In the genomic region with DNA sequence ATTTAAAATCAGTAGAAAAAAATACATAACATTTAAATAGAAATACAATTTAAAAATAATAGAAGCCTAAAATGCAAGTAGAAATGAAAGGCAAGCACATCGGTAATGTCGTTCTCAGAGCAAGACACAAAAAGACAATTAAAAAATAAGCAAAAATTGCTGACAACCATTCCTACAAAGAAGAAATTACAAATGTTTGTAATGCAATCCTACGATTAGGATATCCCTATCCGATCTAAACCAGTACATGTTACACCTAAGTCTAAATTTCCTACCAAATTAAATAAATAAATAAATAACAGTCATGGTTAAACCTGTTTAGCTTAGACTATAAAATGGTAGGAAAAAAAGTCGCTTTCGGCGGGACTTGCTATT, we compare ENCODE assay signal across 2 cellular contexts.
TF ChIP-seq lines count a peak whose summit lies in the region.

No MANE protein-coding gene starts in this region.

TF ChIP-seq in liver, 16 proteins besides CTCF, POLR2A, EP300 and RAD21 (continued from another document):
- TF ChIP-seq, protein P1, sequence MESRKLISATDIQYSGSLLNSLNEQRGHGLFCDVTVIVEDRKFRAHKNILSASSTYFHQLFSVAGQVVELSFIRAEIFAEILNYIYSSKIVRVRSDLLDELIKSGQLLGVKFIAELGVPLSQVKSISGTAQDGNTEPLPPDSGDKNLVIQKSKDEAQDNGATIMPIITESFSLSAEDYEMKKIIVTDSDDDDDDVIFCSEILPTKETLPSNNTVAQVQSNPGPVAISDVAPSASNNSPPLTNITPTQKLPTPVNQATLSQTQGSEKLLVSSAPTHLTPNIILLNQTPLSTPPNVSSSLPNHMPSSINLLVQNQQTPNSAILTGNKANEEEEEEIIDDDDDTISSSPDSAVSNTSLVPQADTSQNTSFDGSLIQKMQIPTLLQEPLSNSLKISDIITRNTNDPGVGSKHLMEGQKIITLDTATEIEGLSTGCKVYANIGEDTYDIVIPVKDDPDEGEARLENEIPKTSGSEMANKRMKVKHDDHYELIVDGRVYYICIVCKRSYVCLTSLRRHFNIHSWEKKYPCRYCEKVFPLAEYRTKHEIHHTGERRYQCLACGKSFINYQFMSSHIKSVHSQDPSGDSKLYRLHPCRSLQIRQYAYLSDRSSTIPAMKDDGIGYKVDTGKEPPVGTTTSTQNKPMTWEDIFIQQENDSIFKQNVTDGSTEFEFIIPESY (IDR thresholded peaks at IDR 0.05), result no peak
- TF ChIP-seq YY1 (IDR thresholded peaks at IDR 0.05) (no peak), HNF4A (conservative IDR thresholded peaks at IDR 0.05) (no peak), NR2F2 (IDR thresholded peaks at IDR 0.05) (no peak), GABPA (IDR thresholded peaks at IDR 0.05 in 1 of 2, conservative IDR thresholded peaks at IDR 0.05 in 1 of 2) (no peak), JUND (IDR thresholded peaks at IDR 0.05) (no peak), SP1 (IDR thresholded peaks at IDR 0.05) (no peak), EGR1 (IDR thresholded peaks at IDR 0.05; ENCODE audit: low read depth in 2 of 2) (no peak), RXRA (IDR thresholded peaks at IDR 0.05) (no peak)
TF ChIP-seq in liver: peak in this region for 0.

TF ChIP-seq in HepG2, 621 proteins besides CTCF, POLR2A, EP300 and RAD21 (continued from another document):
- TF ChIP-seq, protein P2, sequence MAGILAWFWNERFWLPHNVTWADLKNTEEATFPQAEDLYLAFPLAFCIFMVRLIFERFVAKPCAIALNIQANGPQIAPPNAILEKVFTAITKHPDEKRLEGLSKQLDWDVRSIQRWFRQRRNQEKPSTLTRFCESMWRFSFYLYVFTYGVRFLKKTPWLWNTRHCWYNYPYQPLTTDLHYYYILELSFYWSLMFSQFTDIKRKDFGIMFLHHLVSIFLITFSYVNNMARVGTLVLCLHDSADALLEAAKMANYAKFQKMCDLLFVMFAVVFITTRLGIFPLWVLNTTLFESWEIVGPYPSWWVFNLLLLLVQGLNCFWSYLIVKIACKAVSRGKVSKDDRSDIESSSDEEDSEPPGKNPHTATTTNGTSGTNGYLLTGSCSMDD (CRISPR knock-in tag; IDR thresholded peaks at IDR 0.05), result no peak
- TF ChIP-seq FOSL1 (CRISPR knock-in tag; IDR thresholded peaks at IDR 0.05; ENCODE audit: borderline replicate concordance) (no peak), ZNF75D (CRISPR knock-in tag; IDR thresholded peaks at IDR 0.05; ENCODE audit: borderline replicate concordance) (no peak), ZNF788 (CRISPR knock-in tag; IDR thresholded peaks at IDR 0.05; ENCODE audit: borderline replicate concordance) (no peak), ATF1 (CRISPR knock-in tag; IDR thresholded peaks at IDR 0.05) (no peak), ISX (CRISPR knock-in tag; conservative IDR thresholded peaks at IDR 0.05) (no peak), FOXC1 (CRISPR knock-in tag; IDR thresholded peaks at IDR 0.05; ENCODE audit: borderline replicate concordance) (no peak), HOXD1 (CRISPR knock-in tag; IDR thresholded peaks at IDR 0.05) (no peak)
- TF ChIP-seq, protein P3, sequence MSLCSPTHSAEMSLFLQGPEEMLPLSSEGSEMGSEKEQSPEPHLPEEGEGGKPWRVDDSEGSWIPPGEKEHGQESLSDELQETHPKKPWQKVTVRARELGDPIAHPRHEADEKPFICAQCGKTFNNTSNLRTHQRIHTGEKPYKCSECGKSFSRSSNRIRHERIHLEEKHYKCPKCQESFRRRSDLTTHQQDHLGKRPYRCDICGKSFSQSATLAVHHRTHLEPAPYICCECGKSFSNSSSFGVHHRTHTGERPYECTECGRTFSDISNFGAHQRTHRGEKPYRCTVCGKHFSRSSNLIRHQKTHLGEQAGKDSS (CRISPR knock-in tag; IDR thresholded peaks at IDR 0.05; ENCODE audit: borderline replicate concordance, low read depth), result no peak
- TF ChIP-seq, protein P4, sequence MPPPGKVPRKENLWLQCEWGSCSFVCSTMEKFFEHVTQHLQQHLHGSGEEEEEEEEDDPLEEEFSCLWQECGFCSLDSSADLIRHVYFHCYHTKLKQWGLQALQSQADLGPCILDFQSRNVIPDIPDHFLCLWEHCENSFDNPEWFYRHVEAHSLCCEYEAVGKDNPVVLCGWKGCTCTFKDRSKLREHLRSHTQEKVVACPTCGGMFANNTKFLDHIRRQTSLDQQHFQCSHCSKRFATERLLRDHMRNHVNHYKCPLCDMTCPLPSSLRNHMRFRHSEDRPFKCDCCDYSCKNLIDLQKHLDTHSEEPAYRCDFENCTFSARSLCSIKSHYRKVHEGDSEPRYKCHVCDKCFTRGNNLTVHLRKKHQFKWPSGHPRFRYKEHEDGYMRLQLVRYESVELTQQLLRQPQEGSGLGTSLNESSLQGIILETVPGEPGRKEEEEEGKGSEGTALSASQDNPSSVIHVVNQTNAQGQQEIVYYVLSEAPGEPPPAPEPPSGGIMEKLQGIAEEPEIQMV (CRISPR knock-in tag; IDR thresholded peaks at IDR 0.05; ENCODE audit: low read depth), result no peak
